In genomic region chr1:223770621-223771315, GRCh38 we compare ENCODE assay signal across 14 cellular contexts. TPM values are rescaled to one million over a fixed set of nuclear protein-coding genes. Genes with fewer than 3 reads are reported as not detected.
DNase-seq lines count a peak whose midpoint lies in the region; ATAC-seq and TF ChIP-seq lines count a peak whose summit lies in the region.
"Had no signal": no experiment of that assay in that cellular context is flagged by ENCODE, and none has a peak within 500 bp of the region (broad histone marks: within the 10 kb centered on the region; RNA-seq: fewer than 3 reads in every experiment).

No MANE protein-coding gene starts in this region.

- no peaks in the 10 kb centered on the region for H4K20me1 ChIP-seq in GM23248 (ENCODE audit: insufficient read depth)

- no peak overlapping the region for H3K27ac Mint-ChIP-seq in activated T-helper 2 cell treated with anti-CD3 and anti-CD28 coated beads, Interferon-gamma antibody, Interleukin-2, Interleukin-4, amounts not matched to agents 10 μg/mL and 5 μg/mL and 100 μg/mL, durations not matched to agents 14 hours and 24 hours and 36 hours
- H3K27ac Mint-ChIP-seq in immature natural killer cell = peak overlapping the region in 4 of 6 donors; percentile 7 to 76 (median 47)
- H3K27ac Mint-ChIP-seq: activated CD4-positive, alpha-beta T cell treated with anti-CD3 and anti-CD28 coated beads, Interleukin-2, amount 10 ng/mL, durations not matched to agents 7 days and 5 days had no signal

- H3K36me3 ChIP-seq in GM23248 (ENCODE audit: low read depth) (peaks cover 51% of the 10 kb centered on the region), spleen (peaks cover 2 to 84% (median 52%) of the 10 kb centered on the region in 6 donors)

- no peak overlapping the region for H3K4me3 Mint-ChIP-seq in activated T-helper 2 cell treated with anti-CD3 and anti-CD28 coated beads, Interferon-gamma antibody, Interleukin-2, Interleukin-4, amounts not matched to agents 10 μg/mL and 5 μg/mL and 100 μg/mL, durations not matched to agents 14 hours and 24 hours and 36 hours (ENCODE audit: low read depth)
- no peak overlapping the region for H3K4me3 Mint-ChIP-seq in immature natural killer cell
- H3K4me3 Mint-ChIP-seq: activated CD4-positive, alpha-beta T cell treated with anti-CD3 and anti-CD28 coated beads, Interleukin-2, amount 10 ng/mL, durations not matched to agents 7 days and 5 days had no signal

- H3K27me3 ChIP-seq in GM23248 (replicated peaks; ENCODE audit: insufficient read depth) = no peaks in the 10 kb centered on the region
- H3K27me3 ChIP-seq in spleen (replicated peaks in 1 of 7) = no peaks in the 10 kb centered on the region

- no peaks in the 10 kb centered on the region for H3K9me3 Mint-ChIP-seq in activated T-helper 2 cell treated with anti-CD3 and anti-CD28 coated beads, Interferon-gamma antibody, Interleukin-2, Interleukin-4, amounts not matched to agents 10 μg/mL and 5 μg/mL and 100 μg/mL, durations not matched to agents 14 hours and 24 hours and 36 hours
- H3K9me3 Mint-ChIP-seq in immature natural killer cell = no peaks in the 10 kb centered on the region
- H3K9me3 Mint-ChIP-seq: activated CD4-positive, alpha-beta T cell treated with anti-CD3 and anti-CD28 coated beads, Interleukin-2, amount 10 ng/mL, durations not matched to agents 7 days and 5 days had no signal

- TF ChIP-seq CTCF in spleen (IDR thresholded peaks at IDR 0.05 in 8 of 11, conservative IDR thresholded peaks at IDR 0.05 in 3 of 11) = no peak

- H3K27ac ChIP-seq in GM23248 = peak overlapping the region; percentile 89
- peak overlapping the region in 5 of 8 donors; percentile 4 to 67 (median 48) for H3K27ac ChIP-seq in spleen

- H3K4me1 ChIP-seq in GM23248 (ENCODE audit: insufficient read depth) (peaks cover 46% of the 10 kb centered on the region), spleen (peaks cover 0 to 27% (median 8%) of the 10 kb centered on the region in 6 donors)

- H3K27me3 Mint-ChIP-seq in activated T-helper 2 cell treated with anti-CD3 and anti-CD28 coated beads, Interferon-gamma antibody, Interleukin-2, Interleukin-4, amounts not matched to agents 10 μg/mL and 5 μg/mL and 100 μg/mL, durations not matched to agents 14 hours and 24 hours and 36 hours (ENCODE audit: low read depth) = no peaks in the 10 kb centered on the region
- H3K27me3 Mint-ChIP-seq in immature natural killer cell (ENCODE audit: low read depth in 3 of 3) = peaks cover 2 to 4% (median 3%) of the 10 kb centered on the region in 3 donors
- H3K27me3 Mint-ChIP-seq: activated CD4-positive, alpha-beta T cell treated with anti-CD3 and anti-CD28 coated beads, Interleukin-2, amount 10 ng/mL, durations not matched to agents 7 days and 5 days had no signal

- H3K9me2 ChIP-seq in GM23248 (ENCODE audit: insufficient read depth) = no peaks in the 10 kb centered on the region

- no peak for TF ChIP-seq POLR2A in spleen (IDR thresholded peaks at IDR 0.05)

- in situ Hi-C loops in GM23248 (cut with MboI) = no loop called here

- no peak for ATAC-seq in HG02840 (IDR thresholded peaks at IDR 0.05; ENCODE audit: low FRiP score, unreplicated experiment)

- H3F3A ChIP-seq in GM23248 (ENCODE audit: insufficient read depth) = peaks cover 63% of the 10 kb centered on the region

- peak overlapping the region; percentile 69 for H3K9ac ChIP-seq in GM23248

- H3K4me1 Mint-ChIP-seq in activated T-helper 2 cell treated with anti-CD3 and anti-CD28 coated beads, Interferon-gamma antibody, Interleukin-2, Interleukin-4, amounts not matched to agents 10 μg/mL and 5 μg/mL and 100 μg/mL, durations not matched to agents 14 hours and 24 hours and 36 hours (ENCODE audit: low read depth) = peaks cover 16% of the 10 kb centered on the region
- peaks cover 2 to 8% of the 10 kb centered on the region in 2 donors for H3K4me1 Mint-ChIP-seq in immature natural killer cell

- intact Hi-C loops in activated T-helper 2 cell treated with anti-CD3 and anti-CD28 coated beads, Interferon-gamma antibody, Interleukin-2, Interleukin-4, amounts not matched to agents 10 μg/mL and 5 μg/mL and 100 μg/mL, durations not matched to agents 14 hours and 24 hours and 36 hours (cut with micrococcal nuclease) = loop anchor here (10.0 kb wide), 1 partner anchor 74 kb away; the partner anchor contains the start of gene TP53BP2
- intact Hi-C loops in spleen (cut with DNase I; ENCODE audit: low total_unique reads) = no loop called here

- H3K79me2 ChIP-seq in GM23248 (ENCODE audit: insufficient read depth) = 0 out of 2 replicates have a peak, but pooled peaks cover 5% of the 10 kb centered on the region

- 97 to 98% methylated on average over 9 of the region's 9 CpGs for WGBS in GM23248 (ENCODE audit: low coverage in 1 of 2, low lambda C conversion rate in 2 of 2, missing lambda C conversion rate in 2 of 2), 2 experiments
- 92 to 99% (median 96%) methylated on average over 9 of the region's 9 CpGs for WGBS in spleen, 5 donors

- DNase-seq in GM23248 (no peak), immature natural killer cell (no peak), spleen (no peak), ecto neural progenitor cell (ENCODE audit: low spot score) (no peak), SKM-1 treated with dmso at 0.1 percent for 144 hours (lab: John Stamatoyannopoulos, UW; ENCODE audit: unreplicated experiment) (no peak), amygdala (lab: John Stamatoyannopoulos, UW) (no peak)
- peak; percentile 4 for DNase-seq in activated T-helper 2 cell treated with anti-CD3 and anti-CD28 coated beads, Interferon-gamma antibody, Interleukin-2, Interleukin-4, amounts not matched to agents 10 μg/mL and 5 μg/mL and 100 μg/mL, durations not matched to agents 14 hours and 24 hours and 36 hours (ENCODE audit: low spot score)
- DNase-seq: activated CD4-positive, alpha-beta T cell treated with anti-CD3 and anti-CD28 coated beads, Interleukin-2, amount 10 ng/mL, durations not matched to agents 7 days and 5 days; central memory CD4-positive, alpha-beta T cell; COR-L47; KG1; NCI-H2171 treated with DMSO at 0.1 percent for 48 hours; SHP77 had no signal

- H3K4me3 ChIP-seq in GM23248 = peak overlapping the region; percentile 54; the same call in 1 of the 2 replicates
- H3K4me3 ChIP-seq in spleen = no peak overlapping the region

- H2AFZ ChIP-seq in GM23248 = no peak overlapping the region

- peaks cover 70% of the 10 kb centered on the region for H3K36me3 Mint-ChIP-seq in activated T-helper 2 cell treated with anti-CD3 and anti-CD28 coated beads, Interferon-gamma antibody, Interleukin-2, Interleukin-4, amounts not matched to agents 10 μg/mL and 5 μg/mL and 100 μg/mL, durations not matched to agents 14 hours and 24 hours and 36 hours (ENCODE audit: low read depth)
- peaks cover 23 to 54% (median 31%) of the 10 kb centered on the region in 3 donors for H3K36me3 Mint-ChIP-seq in immature natural killer cell

- H3K9me3 ChIP-seq in GM23248 (ENCODE audit: low read depth) (no peaks in the 10 kb centered on the region), spleen (no peaks in the 10 kb centered on the region)

- peak overlapping the region; percentile 75 for H3K4me2 ChIP-seq in GM23248 (ENCODE audit: unreplicated experiment)

RNA-seq across cellular contexts. Expression of gene CAPN2, which starts 58.4 kb away (rescaled TPM):
- total RNA-seq in GM23248 (2014; rRNA removed; shearing (Covaris generic)) = 214 and 223 TPM in 2 replicates
- polyA plus RNA-seq in GM23248 (2016; fragmentation: Nextera tagmentation; extraction: Ambion mirVana) = 261 and 272 TPM in 2 replicates
- total RNA-seq in activated T-helper 2 cell treated with anti-CD3 and anti-CD28 coated beads, Interferon-gamma antibody, Interleukin-2, Interleukin-4, amounts not matched to agents 10 μg/mL and 5 μg/mL and 100 μg/mL, durations not matched to agents 14 hours and 24 hours and 36 hours = 91.3 and 93.5 TPM in 2 replicates
- polyA plus RNA-seq in immature natural killer cell = 100 to 1,000 TPM; 126 to 232 (median 141) TPM
- total RNA-seq in spleen = 100 to 1,000 TPM in 1 of 7 donors, 10 to 100 TPM in 6; 48.8 to 106 (median 88.8) TPM
- 10 to 100 TPM; 20.5 to 50.7 (median 35.7) TPM for polyA plus RNA-seq in spleen
